Comparison of ENCODE assay signal across 17 cellular contexts in the genomic region with DNA sequence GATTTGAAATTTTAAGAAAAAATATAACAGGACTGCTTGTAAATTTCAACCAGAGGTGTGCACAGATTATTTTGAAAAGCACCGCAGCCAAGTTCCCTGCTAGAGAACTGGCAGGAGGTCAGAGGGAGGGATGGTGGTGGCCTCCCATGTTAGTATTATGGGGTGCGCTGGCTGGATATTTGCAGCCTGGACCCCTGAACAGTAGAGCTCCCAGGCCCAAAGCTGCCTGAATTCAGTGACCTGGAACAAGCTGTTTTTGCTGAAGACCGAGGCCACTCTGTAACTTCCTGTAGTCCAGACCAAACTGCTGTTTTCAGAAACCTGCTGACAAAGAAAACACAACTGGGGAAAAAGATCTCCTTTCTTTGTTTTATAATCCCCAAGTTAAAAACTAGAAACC.
"Had no signal": no experiment of that assay in that cellular context is flagged by ENCODE, and none has a peak within 500 bp of the region (broad histone marks: within the 10 kb centered on the region; RNA-seq: fewer than 3 reads in every experiment).

No MANE protein-coding gene starts in this region.

- H3K27me3 ChIP-seq: heart left ventricle, left lung, neural progenitor cell, pancreas had no signal

- H3K9me3 Mint-ChIP-seq: activated B cell treated with CpG ODN at 0.5 μM for 24 hours; activated naive CD4-positive, alpha-beta T cell treated with anti-CD3 and anti-CD28 coated beads, Interleukin-2, amount 10 ng/mL, durations not matched to agents 7 days and 5 days; activated T-helper 17 cell treated with anti-CD3 and anti-CD28 coated beads, Interleukin-2, amount 50 U/mL, for 72 hours; stimulated activated naive B cell treated with anti-CD40 and anti-IgM and Interleukin-4, amounts not matched to agents 10 μg/mL and 1 μg/mL and 100 μg/mL, for 72 hours had no signal

- H3K9ac ChIP-seq: neural progenitor cell had no signal

- H3K27ac ChIP-seq: heart left ventricle, left lung, neural progenitor cell, pancreas had no signal

- DNase-seq: activated B cell treated with CpG ODN at 0.5 μM for 24 hours; activated CD4-positive, alpha-beta T cell treated with anti-CD3 and anti-CD28 coated beads, Interleukin-2, amount 10 ng/mL, durations not matched to agents 24 days and 14 days; activated naive CD4-positive, alpha-beta T cell treated with anti-CD3 and anti-CD28 coated beads, Interleukin-2, amount 10 ng/mL, durations not matched to agents 7 days and 5 days; activated T-cell treated with anti-CD3 and anti-CD28 coated beads for 4 hours; caudate nucleus; dermis blood vessel endothelial cell; erythroblast; heart left ventricle; left lung; pancreas; right cardiac atrium; SIG-M5; stimulated activated naive B cell treated with anti-CD40 and anti-IgM and Interleukin-4, amounts not matched to agents 10 μg/mL and 1 μg/mL and 100 μg/mL, for 72 hours; T-helper 17 cell had no signal

- H3K4me3 Mint-ChIP-seq: activated B cell treated with CpG ODN at 0.5 μM for 24 hours; activated CD4-positive, alpha-beta T cell treated with anti-CD3 and anti-CD28 coated beads, Interleukin-2, amount 10 ng/mL, durations not matched to agents 24 days and 14 days; activated naive CD4-positive, alpha-beta T cell treated with anti-CD3 and anti-CD28 coated beads, Interleukin-2, amount 10 ng/mL, durations not matched to agents 7 days and 5 days; activated T-helper 17 cell treated with anti-CD3 and anti-CD28 coated beads, Interleukin-2, amount 50 U/mL, for 72 hours; neural progenitor cell; stimulated activated naive B cell treated with anti-CD40 and anti-IgM and Interleukin-4, amounts not matched to agents 10 μg/mL and 1 μg/mL and 100 μg/mL, for 72 hours; T-helper 17 cell had no signal

- H3K36me3 Mint-ChIP-seq: activated naive CD4-positive, alpha-beta T cell treated with anti-CD3 and anti-CD28 coated beads, Interleukin-2, amount 10 ng/mL, durations not matched to agents 7 days and 5 days; neural progenitor cell; stimulated activated naive B cell treated with anti-CD40 and anti-IgM and Interleukin-4, amounts not matched to agents 10 μg/mL and 1 μg/mL and 100 μg/mL, for 72 hours had no signal

- H3K9me3 ChIP-seq: heart left ventricle, left lung, pancreas had no signal

- H3K36me3 ChIP-seq: heart left ventricle, left lung, neural progenitor cell, pancreas had no signal

- H3K27ac Mint-ChIP-seq: activated B cell treated with CpG ODN at 0.5 μM for 24 hours; activated CD4-positive, alpha-beta T cell treated with anti-CD3 and anti-CD28 coated beads, Interleukin-2, amount 10 ng/mL, durations not matched to agents 24 days and 14 days; activated naive CD4-positive, alpha-beta T cell treated with anti-CD3 and anti-CD28 coated beads, Interleukin-2, amount 10 ng/mL, durations not matched to agents 7 days and 5 days; activated T-helper 17 cell treated with anti-CD3 and anti-CD28 coated beads, Interleukin-2, amount 50 U/mL, for 72 hours; neural progenitor cell; stimulated activated naive B cell treated with anti-CD40 and anti-IgM and Interleukin-4, amounts not matched to agents 10 μg/mL and 1 μg/mL and 100 μg/mL, for 72 hours; T-helper 17 cell had no signal

- H3K4me3 ChIP-seq: heart left ventricle, left lung, neural progenitor cell, pancreas, smooth muscle cell had no signal

- ATAC-seq: activated T-helper 17 cell treated with anti-CD3 and anti-CD28 coated beads, Interleukin-2, amount 50 U/mL, for 72 hours; heart left ventricle; left lung; pancreas; right cardiac atrium; stimulated activated naive B cell treated with anti-CD40 and anti-IgM and Interleukin-4, amounts not matched to agents 10 μg/mL and 1 μg/mL and 100 μg/mL, for 72 hours; T-helper 17 cell had no signal

- H3K27me3 Mint-ChIP-seq: activated naive CD4-positive, alpha-beta T cell treated with anti-CD3 and anti-CD28 coated beads, Interleukin-2, amount 10 ng/mL, durations not matched to agents 7 days and 5 days; activated T-helper 17 cell treated with anti-CD3 and anti-CD28 coated beads, Interleukin-2, amount 50 U/mL, for 72 hours; T-helper 17 cell had no signal

- H3K4me2 ChIP-seq: neural progenitor cell, smooth muscle cell had no signal

- H2AFZ ChIP-seq: neural progenitor cell had no signal

- H3K4me1 Mint-ChIP-seq: activated B cell treated with CpG ODN at 0.5 μM for 24 hours; activated CD4-positive, alpha-beta T cell treated with anti-CD3 and anti-CD28 coated beads, Interleukin-2, amount 10 ng/mL, durations not matched to agents 24 days and 14 days; activated naive CD4-positive, alpha-beta T cell treated with anti-CD3 and anti-CD28 coated beads, Interleukin-2, amount 10 ng/mL, durations not matched to agents 7 days and 5 days; activated T-helper 17 cell treated with anti-CD3 and anti-CD28 coated beads, Interleukin-2, amount 50 U/mL, for 72 hours; stimulated activated naive B cell treated with anti-CD40 and anti-IgM and Interleukin-4, amounts not matched to agents 10 μg/mL and 1 μg/mL and 100 μg/mL, for 72 hours; T-helper 17 cell had no signal

- H3K4me1 ChIP-seq: neural progenitor cell, pancreas had no signal
